In the genomic region with DNA sequence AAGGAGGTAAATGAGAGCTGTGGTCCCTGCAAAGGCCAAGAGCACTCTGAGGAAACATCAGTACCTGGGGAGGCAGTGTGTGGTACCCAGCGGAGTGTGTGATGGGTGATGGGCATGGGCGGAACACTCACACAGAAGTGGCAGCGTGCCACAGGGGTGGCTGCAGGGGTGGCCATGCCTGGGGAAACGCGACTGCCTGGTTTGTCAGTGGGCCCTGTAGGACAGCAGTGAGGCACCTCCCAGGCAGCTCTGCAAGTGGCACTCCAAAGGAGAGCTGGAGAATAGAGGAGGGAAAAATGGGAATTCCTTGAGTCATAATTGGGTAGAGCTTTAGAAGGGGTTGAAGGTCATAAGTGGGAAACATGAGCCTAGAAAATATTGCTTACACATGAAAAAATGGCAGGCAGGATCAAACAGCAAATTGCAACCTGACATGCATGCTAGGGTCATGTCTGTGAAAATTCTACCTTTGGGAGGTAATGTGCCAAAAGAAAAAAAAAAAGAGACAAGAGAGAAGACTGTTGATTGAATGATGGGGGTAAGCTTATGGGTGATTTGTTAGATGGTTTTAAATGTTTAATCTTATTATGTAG, we compare ENCODE assay signal across 17 cellular contexts.
"Had no signal": no experiment of that assay in that cellular context is flagged by ENCODE, and none has a peak within 500 bp of the region (broad histone marks: within the 10 kb centered on the region; RNA-seq: fewer than 3 reads in every experiment).

No MANE protein-coding gene starts in this region.

- H3K36me3 Mint-ChIP-seq: activated naive CD4-positive, alpha-beta T cell treated with anti-CD3 and anti-CD28 coated beads, Interleukin-2, amount 50 U/mL, for 24 hours had no signal

- DNase-seq: activated CD4-positive, alpha-beta T cell treated with anti-CD3 and anti-CD28 coated beads, Interleukin-2, amount 50 U/mL, for 4 hours; activated gamma-delta T cell; head of caudate nucleus; lower lobe of right lung; nucleus accumbens; stimulated activated CD4-positive, alpha-beta T cell treated with anti-CD3 and anti-CD28 coated beads, Interleukin-2, amount 100 ng/mL, for 48 hours; testis; upper lobe of right lung; WERI-Rb-1 had no signal

- H3K9me3 ChIP-seq: ascending aorta, gastrocnemius medialis, lower lobe of right lung, right atrium auricular region, testis, upper lobe of right lung had no signal

- FAIRE-seq: keratinocyte had no signal

- H3K27ac Mint-ChIP-seq: activated naive CD4-positive, alpha-beta T cell treated with anti-CD3 and anti-CD28 coated beads, Interleukin-2, amount 50 U/mL, for 24 hours had no signal

- H3K27ac ChIP-seq: ascending aorta, coronary artery, gastrocnemius medialis, lower lobe of right lung, right atrium auricular region, testis, upper lobe of right lung, WERI-Rb-1 had no signal

- H3K9me3 Mint-ChIP-seq: activated naive CD4-positive, alpha-beta T cell treated with anti-CD3 and anti-CD28 coated beads, Interleukin-2, amount 50 U/mL, for 24 hours; central memory CD8-positive, alpha-beta T cell; nephron had no signal

- H3K4me1 Mint-ChIP-seq: central memory CD8-positive, alpha-beta T cell had no signal

- H3K4me3 Mint-ChIP-seq: activated naive CD4-positive, alpha-beta T cell treated with anti-CD3 and anti-CD28 coated beads, Interleukin-2, amount 50 U/mL, for 24 hours; central memory CD8-positive, alpha-beta T cell had no signal

- H3K36me3 ChIP-seq: ascending aorta, gastrocnemius medialis, lower lobe of right lung, right atrium auricular region, upper lobe of right lung, WERI-Rb-1 had no signal

- H3K4me3 ChIP-seq: ascending aorta, coronary artery, gastrocnemius medialis, lower lobe of right lung, right atrium auricular region, testis, upper lobe of right lung had no signal

- H3K27me3 ChIP-seq: ascending aorta, gastrocnemius medialis, right atrium auricular region, testis, upper lobe of right lung had no signal
